In the genomic region with DNA sequence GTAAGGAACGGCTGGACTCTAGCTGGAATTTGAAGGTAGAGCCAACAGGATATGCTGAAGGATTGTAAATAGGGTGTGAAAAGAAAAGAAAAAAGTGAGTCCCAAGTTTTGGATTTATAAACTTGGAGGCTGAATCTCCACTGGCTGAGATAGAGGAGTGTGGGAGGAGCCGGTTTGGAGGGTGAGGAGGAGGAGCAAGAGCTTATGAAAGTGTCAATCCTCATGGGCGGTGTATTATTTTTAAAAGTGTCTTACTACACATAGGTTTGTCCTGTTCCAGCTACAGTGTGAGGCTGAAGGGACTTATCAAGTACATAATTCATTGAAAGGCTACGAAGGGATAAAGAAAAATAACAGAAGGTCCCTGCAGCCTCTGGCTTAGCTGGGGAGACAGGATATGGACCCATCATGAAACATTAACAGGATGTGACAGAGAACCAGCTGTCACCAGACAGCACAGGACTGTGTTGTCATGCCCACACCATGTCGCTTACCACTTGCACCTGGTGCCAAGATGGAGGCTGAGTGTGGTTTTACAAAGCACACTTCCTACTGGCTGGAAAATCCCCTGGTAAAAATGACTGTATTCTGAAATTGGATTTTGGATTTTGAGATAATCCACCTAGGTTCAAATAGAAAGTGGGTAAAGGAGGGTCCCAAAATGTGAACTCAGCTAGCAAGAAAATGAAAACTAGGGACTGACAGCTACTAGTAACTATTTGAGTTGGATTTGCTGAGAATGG, we compare ENCODE assay signal across 8 cellular contexts. TPM values are rescaled to one million over a fixed set of nuclear protein-coding genes. Genes with fewer than 3 reads are reported as not detected.
A peak's percentile ranks its signal among the peaks of the same experiment; 100 is the strongest.
DNase-seq lines count a peak whose midpoint lies in the region; ATAC-seq lines count a peak whose summit lies in the region.

No MANE protein-coding gene starts in this region.

- H3K36me3 Mint-ChIP-seq in central memory CD8-positive, alpha-beta T cell (ENCODE audit: insufficient read depth) = peaks cover 6% of the 10 kb centered on the region

- DNase-seq in NCI-H2196 treated with DMSO at 0.1 percent for 48 hours (lab: John Stamatoyannopoulos, UW; ENCODE audit: unreplicated experiment) = peak; percentile 16
- no peak for DNase-seq in NCI-H2196 (lab: John Stamatoyannopoulos, UW; ENCODE audit: unreplicated experiment)
- peak; percentile 96 for DNase-seq in NCI-H82 treated with DMSO at 0.1 percent for 48 hours (lab: John Stamatoyannopoulos, UW; ENCODE audit: unreplicated experiment)
- DNase-seq in central memory CD8-positive, alpha-beta T cell (ENCODE audit: low spot score in 2 of 2) = peak in 1 of 2 donors; percentile 54
- no peak for DNase-seq in GF-D8 (lab: John Stamatoyannopoulos, UW)
- no peak for DNase-seq in midbrain (lab: John Stamatoyannopoulos, UW)
- DNase-seq in left colon = no peak

- H3K4me1 Mint-ChIP-seq in central memory CD8-positive, alpha-beta T cell = peaks cover 58% of the 10 kb centered on the region

- ATAC-seq in HG02943 (IDR thresholded peaks at IDR 0.05; ENCODE audit: low read depth, unreplicated experiment) (peak; percentile 90), left colon (no peak)
- ATAC-seq in central memory CD8-positive, alpha-beta T cell (replicated peaks; ENCODE audit: extremely low read depth, poor library complexity, severe bottlenecking) = peak; percentile 92

- intact Hi-C loops in left colon (cut with DNase I, micrococcal nuclease) = no loop called here

- H3K27ac Mint-ChIP-seq in central memory CD8-positive, alpha-beta T cell (ENCODE audit: low read depth) = peak overlapping the region; percentile 93

- no peaks in the 10 kb centered on the region for H3K27me3 Mint-ChIP-seq in central memory CD8-positive, alpha-beta T cell

- H3K9me3 Mint-ChIP-seq in central memory CD8-positive, alpha-beta T cell = no peaks in the 10 kb centered on the region

- peak overlapping the region; percentile 43 for H3K4me3 Mint-ChIP-seq in central memory CD8-positive, alpha-beta T cell

RNA-seq across cellular contexts. Expression of a gene that starts 2.5 kb away (rescaled TPM):
- total RNA-seq in left colon = 10 to 100 TPM in 1 of 2 donors, 1 to 10 TPM in 1; 8.9 to 12.4 TPM

Comparison
In these comparisons a context has a peak if more than half of its experiments do, and no peak if none do; other contexts are left out.
1. DNase-seq: peak in NCI-H2196 treated with DMSO at 0.1 percent for 48 hours (single experiment) and NCI-H82 treated with DMSO at 0.1 percent for 48 hours (single experiment); none in NCI-H2196 (single experiment), GF-D8 (single experiment), midbrain (single experiment) and left colon (0 of 2).